In the genomic region with DNA sequence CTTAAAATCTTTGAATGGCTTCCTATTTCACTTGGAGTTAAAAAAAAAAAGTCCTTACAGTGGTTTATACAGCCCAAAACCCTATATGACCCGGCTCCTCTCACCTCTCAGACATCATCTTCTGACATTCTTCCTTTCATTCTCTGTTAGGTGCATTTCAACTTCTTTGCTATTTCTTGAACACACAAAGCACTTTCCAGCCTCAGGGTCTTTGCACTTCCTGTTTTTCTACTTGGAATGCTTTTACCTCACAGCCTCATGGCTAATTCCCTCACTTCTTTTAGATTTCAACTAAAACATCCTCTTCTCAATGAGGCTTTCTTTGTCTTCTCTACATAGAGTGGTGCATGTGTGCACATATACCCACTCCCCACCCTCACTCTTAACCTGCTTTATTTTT, we compare ENCODE assay signal across 22 cellular contexts.
"Had no signal": no experiment of that assay in that cellular context is flagged by ENCODE, and none has a peak within 500 bp of the region (broad histone marks: within the 10 kb centered on the region; RNA-seq: fewer than 3 reads in every experiment).

No MANE protein-coding gene starts in this region.

- H3K27me3 Mint-ChIP-seq: T-helper 17 cell had no signal

- H3K27ac ChIP-seq: HL-60, RWPE1, SJCRH30 had no signal

- H3K36me3 Mint-ChIP-seq: IgD-negative memory B cell had no signal

- H3K4me3 Mint-ChIP-seq: IgD-negative memory B cell, T-helper 17 cell had no signal

- ATAC-seq: Panc1, PC-3, SK-N-SH treated with all-trans-retinoic acid at 6 μM for 48 hours, T-helper 17 cell had no signal

- DNase-seq: KBM-7, NCI-H1092 treated with DMSO at 0.1 percent for 48 hours, NCI-H1436, NCI-H187 treated with DMSO at 0.1 percent for 48 hours, NCI-H2029 treated with DMSO at 0.1 percent for 48 hours, NCI-H2171 treated with DMSO at 0.1 percent for 48 hours, NCI-H345, NCI-H446 treated with DMSO at 0.1 percent for 48 hours, NCI-H510A treated with DMSO at 0.1 percent for 48 hours, NCI-H526, NCI-H748 treated with DMSO at 0.1 percent for 48 hours, PC-3, SHP77, SJCRH30, T-helper 1 cell, T-helper 17 cell had no signal

- H3K4me1 Mint-ChIP-seq: IgD-negative memory B cell, T-helper 17 cell had no signal

- H3K36me3 ChIP-seq: SJCRH30 had no signal

- H3K27me3 ChIP-seq: SJCRH30 had no signal

- H3K4me3 ChIP-seq: SJCRH30 had no signal

- H3K27ac Mint-ChIP-seq: IgD-negative memory B cell, T-helper 17 cell had no signal

- FAIRE-seq: HTR-8/SVneo had no signal
